Comparison of ENCODE assay signal across 8 cellular contexts in genomic region chr2:677056-677949, GRCh38. TPM values are rescaled to one million over a fixed set of nuclear protein-coding genes. Genes with fewer than 3 reads are reported as not detected.
DNase-seq lines count a peak whose midpoint lies in the region; ATAC-seq and TF ChIP-seq lines count a peak whose summit lies in the region.

Gene TMEM18 (minus strand): TSS chr2:677406. CDS start chr2:677345, 61 bp downstream.

- peak; percentile 69 for ATAC-seq in GM21528 (IDR thresholded peaks at IDR 0.05; ENCODE audit: low FRiP score, unreplicated experiment)

- peak; percentile 97 for DNase-seq in DMS79 treated with DMSO at 0.1 percent for 48 hours (lab: John Stamatoyannopoulos, UW)
- DNase-seq in HuH-7.5 (ENCODE audit: low spot score), result peak; percentile 72
- peak; percentile 97 for DNase-seq in activated CD8-positive, alpha-beta memory T cell treated with anti-CD3 and anti-CD28 coated beads, Interleukin-2, amount 50 U/mL, for 4 hours

- peaks cover 45% of the 10 kb centered on the region for H3K79me2 ChIP-seq in OCI-LY3 (ENCODE audit: low read length)

- H3K4me3 ChIP-seq in OCI-LY3 (ENCODE audit: low read length) (peak within 1 kb of the TSS; percentile 88), esophagus (ENCODE audit: low read depth in 1 of 2, low read length in 2 of 2) (peak within 1 kb of the TSS; percentile 60 to 76), muscle layer of duodenum (ENCODE audit: low read depth in 1 of 2, low read length in 2 of 2) (peak within 1 kb of the TSS; percentile 79 to 89), stomach smooth muscle (ENCODE audit: low read length in 2 of 2) (peak within 1 kb of the TSS; percentile 96 to 97)

- H3K27ac ChIP-seq in OCI-LY3 (ENCODE audit: low read length), result peak within 1 kb of the TSS; percentile 93
- H3K27ac ChIP-seq in esophagus (ENCODE audit: low read depth in 2 of 2, low read length in 1 of 2), result peak within 1 kb of the TSS; percentile 99
- H3K27ac ChIP-seq in muscle layer of duodenum (ENCODE audit: low read length), result peak within 1 kb of the TSS; percentile 97
- H3K27ac ChIP-seq in stomach smooth muscle (ENCODE audit: low read length), result peak within 1 kb of the TSS; percentile 98

- H3K4me1 ChIP-seq in OCI-LY3 (ENCODE audit: low read length) (peaks cover 15% of the 10 kb centered on the region), esophagus (ENCODE audit: control insufficient read depth in 2 of 2, insufficient read depth in 2 of 2, low read length in 1 of 2) (peaks cover 0 to 6% of the 10 kb centered on the region in 2 donors), muscle layer of duodenum (ENCODE audit: control insufficient read depth in 1 of 2, insufficient read depth in 2 of 2, low read length in 2 of 2) (peaks cover 4 to 6% of the 10 kb centered on the region in 2 donors), stomach smooth muscle (ENCODE audit: control insufficient read depth, insufficient read depth, low read length) (peaks cover 11% of the 10 kb centered on the region)

- H3K27me3 ChIP-seq in OCI-LY3 (ENCODE audit: low read depth, low read length) (no peaks in the 10 kb centered on the region), esophagus (ENCODE audit: control insufficient read depth in 1 of 2, insufficient read depth in 2 of 2, low read length in 2 of 2) (no peaks in the 10 kb centered on the region), muscle layer of duodenum (ENCODE audit: low read depth, low read length) (no peaks in the 10 kb centered on the region), stomach smooth muscle (ENCODE audit: control insufficient read depth in 1 of 2, insufficient read depth in 2 of 2, low read length in 2 of 2) (no peaks in the 10 kb centered on the region)

- H3K4me2 ChIP-seq in OCI-LY3 (ENCODE audit: low read length), result peak within 1 kb of the TSS; percentile 95

- H3K36me3 ChIP-seq in OCI-LY3 (replicated peaks; ENCODE audit: low read depth, low read length), result peaks cover 27% of the 10 kb centered on the region
- peaks cover 3 to 7% of the 10 kb centered on the region in 2 donors for H3K36me3 ChIP-seq in esophagus (ENCODE audit: control insufficient read depth in 2 of 2, insufficient read depth in 2 of 2, low read length in 1 of 2)
- peaks cover 9 to 12% of the 10 kb centered on the region in 2 donors for H3K36me3 ChIP-seq in muscle layer of duodenum (ENCODE audit: control insufficient read depth in 1 of 2, insufficient read depth in 2 of 2, low read length in 2 of 2)
- H3K36me3 ChIP-seq in stomach smooth muscle (ENCODE audit: control insufficient read depth in 2 of 2, insufficient read depth in 2 of 2, low read length in 2 of 2), result peaks cover 0 to 11% of the 10 kb centered on the region in 2 donors

- peak within 1 kb of the TSS; percentile 98 for H3K9ac ChIP-seq in OCI-LY3 (ENCODE audit: low read length)
- H3K9ac ChIP-seq in stomach smooth muscle (ENCODE audit: low read length in 2 of 2), result peak within 1 kb of the TSS; percentile 99 to 100

- TF ChIP-seq CTCF in OCI-LY3 (IDR thresholded peaks at IDR 0.05; ENCODE audit: low read depth, low read length), result peak; percentile 48

- H2AFZ ChIP-seq in OCI-LY3 (ENCODE audit: low read depth, low read length), result peak within 1 kb of the TSS; percentile 62; the same call in 1 of the 2 replicates

- H3K9me3 ChIP-seq in OCI-LY3 (ENCODE audit: insufficient read depth, low read length) (no peaks in the 10 kb centered on the region), esophagus (ENCODE audit: control insufficient read depth in 2 of 2, insufficient read depth in 1 of 2, low read depth in 1 of 2, low read length in 1 of 2) (peaks cover 0 to 2% of the 10 kb centered on the region in 2 donors), muscle layer of duodenum (ENCODE audit: control insufficient read depth in 1 of 2, low read length in 2 of 2) (no peaks in the 10 kb centered on the region), stomach smooth muscle (ENCODE audit: control insufficient read depth in 2 of 2, low read length in 2 of 2) (no peaks in the 10 kb centered on the region)

- peaks cover 24% of the 10 kb centered on the region for H4K20me1 ChIP-seq in OCI-LY3 (ENCODE audit: insufficient read depth, low read length)

- WGBS in esophagus, 2 donors, result 0 to 1% methylated on average over 60 to 67 of the region's 67 CpGs

RNA-seq across cellular contexts. Expression of gene TMEM18, which starts in this region (rescaled TPM):
- polyA plus RNA-seq in esophagus, result 10 to 100 TPM; 20.5 to 21.6 TPM

Comparison
In these comparisons a context has a peak if more than half of its experiments do, and no peak if none do; other contexts are left out.
1. Peak in every context shown above with its lines: DNase-seq, ATAC-seq, H3K4me3 ChIP-seq and H3K27ac ChIP-seq.